Comparison of ENCODE assay signal across 18 cellular contexts in the genomic region with DNA sequence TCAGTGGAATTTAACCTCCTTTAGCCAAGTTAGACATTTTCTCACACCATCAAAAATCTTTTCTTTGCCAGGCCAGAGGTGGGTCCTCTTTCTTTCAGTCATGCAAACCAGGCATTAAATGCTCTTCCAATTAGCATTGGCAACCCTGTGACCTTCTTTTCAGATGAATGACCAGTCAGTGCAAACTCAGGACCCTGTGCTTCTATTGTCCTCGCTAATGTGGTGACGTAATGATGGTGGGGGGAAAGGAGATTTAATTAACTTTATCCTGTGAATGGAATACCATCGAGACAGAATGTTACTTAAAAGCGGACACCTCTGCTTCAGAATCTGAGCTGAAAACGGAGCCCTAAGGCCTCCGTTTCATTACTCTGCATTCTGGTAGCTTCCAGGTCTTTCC. TPM values are rescaled to one million over a fixed set of nuclear protein-coding genes. Genes with fewer than 3 reads are reported as not detected.
"Had no signal": no experiment of that assay in that cellular context is flagged by ENCODE, and none has a peak within 500 bp of the region (broad histone marks: within the 10 kb centered on the region; RNA-seq: fewer than 3 reads in every experiment).

No MANE protein-coding gene starts in this region.

- H3K4me3 Mint-ChIP-seq: activated naive CD8-positive, alpha-beta T cell treated with anti-CD3 and anti-CD28 coated beads, Interleukin-2, amount 10 ng/mL, durations not matched to agents 7 days and 5 days; effector memory CD8-positive, alpha-beta T cell; nephron progenitor cell; stimulated activated naive B cell treated with anti-CD40 and anti-IgM and Interleukin-4, amounts not matched to agents 10 μg/mL and 1 μg/mL and 100 μg/mL, for 72 hours had no signal

- H3K27me3 ChIP-seq: left lung, ovary, upper lobe of left lung had no signal

- H3K27ac Mint-ChIP-seq: nephron progenitor cell had no signal

- ATAC-seq: effector memory CD8-positive, alpha-beta T cell; left lung; psoas muscle; sciatic nerve; stimulated activated naive B cell treated with anti-CD40 and anti-IgM and Interleukin-4, amounts not matched to agents 10 μg/mL and 1 μg/mL and 100 μg/mL, for 72 hours had no signal

- H3K4me3 ChIP-seq: left lung, ovary, psoas muscle, thoracic aorta, upper lobe of left lung had no signal

- H3K27ac ChIP-seq: ovary had no signal

- H3K36me3 ChIP-seq: left lung, ovary, thoracic aorta, upper lobe of left lung had no signal

- H3K9me3 ChIP-seq: left lung, ovary, psoas muscle, thoracic aorta had no signal

- DNase-seq: activated CD4-positive, alpha-beta T cell treated with anti-CD3 and anti-CD28 coated beads, Interleukin-2, amount 50 U/mL, for 48 hours; activated naive CD8-positive, alpha-beta T cell treated with anti-CD3 and anti-CD28 coated beads, Interleukin-2, amount 10 ng/mL, durations not matched to agents 7 days and 5 days; amygdala; effector memory CD8-positive, alpha-beta T cell; hippocampal formation; kidney; left lung; midbrain; nephron progenitor cell; ovary; psoas muscle; stimulated activated naive B cell treated with anti-CD40 and anti-IgM and Interleukin-4, amounts not matched to agents 10 μg/mL and 1 μg/mL and 100 μg/mL, for 72 hours; upper lobe of left lung; WERI-Rb-1 had no signal

- H3K9me3 Mint-ChIP-seq: activated naive CD8-positive, alpha-beta T cell treated with anti-CD3 and anti-CD28 coated beads, Interleukin-2, amount 10 ng/mL, durations not matched to agents 7 days and 5 days; effector memory CD8-positive, alpha-beta T cell; stimulated activated naive B cell treated with anti-CD40 and anti-IgM and Interleukin-4, amounts not matched to agents 10 μg/mL and 1 μg/mL and 100 μg/mL, for 72 hours had no signal

- H3K36me3 Mint-ChIP-seq: activated naive CD8-positive, alpha-beta T cell treated with anti-CD3 and anti-CD28 coated beads, Interleukin-2, amount 10 ng/mL, durations not matched to agents 7 days and 5 days had no signal

RNA-seq across cellular contexts. Expression of a gene that starts 23.3 kb away (rescaled TPM):
- total RNA-seq: cardiac septum, glomerular endothelial cell, kidney, psoas muscle, thoracic aorta had no signal
